ENCODE assay signal across 8 cellular contexts in the genomic region with DNA sequence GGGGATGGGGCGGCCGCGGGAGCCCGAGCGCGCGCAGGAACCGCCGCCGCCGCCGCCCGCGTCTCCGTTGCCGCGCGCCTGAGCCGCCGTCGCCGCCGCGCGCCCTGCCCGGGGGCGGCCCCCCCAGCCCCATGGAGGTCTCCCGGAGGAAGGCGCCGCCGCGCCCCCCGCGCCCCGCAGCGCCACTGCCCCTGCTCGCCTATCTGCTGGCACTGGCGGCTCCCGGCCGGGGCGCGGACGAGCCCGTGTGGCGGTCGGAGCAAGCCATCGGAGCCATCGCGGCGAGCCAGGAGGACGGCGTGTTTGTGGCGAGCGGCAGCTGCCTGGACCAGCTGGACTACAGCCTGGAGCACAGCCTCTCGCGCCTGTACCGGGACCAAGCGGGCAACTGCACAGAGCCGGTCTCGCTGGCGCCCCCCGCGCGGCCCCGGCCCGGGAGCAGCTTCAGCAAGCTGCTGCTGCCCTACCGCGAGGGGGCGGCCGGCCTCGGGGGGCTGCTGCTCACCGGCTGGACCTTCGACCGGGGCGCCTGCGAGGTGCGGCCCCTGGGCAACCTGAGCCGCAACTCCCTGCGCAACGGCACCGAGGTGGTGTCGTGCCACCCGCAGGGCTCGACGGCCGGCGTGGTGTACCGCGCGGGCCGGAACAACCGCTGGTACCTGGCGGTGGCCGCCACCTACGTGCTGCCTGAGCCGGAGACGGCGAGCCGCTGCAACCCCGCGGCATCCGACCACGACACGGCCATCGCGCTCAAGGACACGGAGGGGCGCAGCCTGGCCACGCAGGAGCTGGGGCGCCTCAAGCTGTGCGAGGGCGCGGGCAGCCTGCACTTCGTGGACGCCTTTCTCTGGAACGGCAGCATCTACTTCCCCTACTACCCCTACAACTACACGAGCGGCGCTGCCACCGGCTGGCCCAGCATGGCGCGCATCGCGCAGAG. TPM values are rescaled to one million over a fixed set of nuclear protein-coding genes. Genes with fewer than 3 reads are reported as not detected.
A peak's percentile ranks its signal among the peaks of the same experiment; 100 is the strongest.
DNase-seq lines count a peak whose midpoint lies in the region; ATAC-seq and TF ChIP-seq lines count a peak whose summit lies in the region.

No MANE protein-coding gene starts in this region.

- TF ChIP-seq CTCF in BJ (IDR thresholded peaks at IDR 0.05; ENCODE audit: insufficient read depth, low read depth, low read length) = 0 out of 2 replicates have a peak, but pooled peaks have one; percentile 10
- peak in 2 of 6 experiments; percentile 15 to 21 for TF ChIP-seq CTCF in adrenal gland (IDR thresholded peaks at IDR 0.05)
- peak; percentile 52 for TF ChIP-seq CTCF in hepatocyte (IDR thresholded peaks at IDR 0.05; ENCODE audit: poor library complexity)

- intact Hi-C loops in adrenal gland (cut with DNase I) = loop anchor here in 1 of 2 donors (10.0 kb wide), 1 partner anchor 286 kb away; no protein-coding TSS in a partner anchor

- DNase-seq in BJ (ENCODE audit: low read depth) (no peak), RPMI8226 (peak; percentile 73), adrenal gland (peak in 4 of 7 donors; percentile 31 to 61 (median 46)), hepatocyte (ENCODE audit: low spot score) (peak; percentile 79), NCI-H774 (lab: John Stamatoyannopoulos, UW) (no peak)

- no peaks in the 10 kb centered on the region for H4K20me1 ChIP-seq in hepatocyte (ENCODE audit: insufficient read depth, poor library complexity, severe bottlenecking)

- POLR2A ChIA-PET in BJ (lab: Charles Lee) = no interaction called here

- CTCF ChIA-PET in BJ (lab: Yijun Ruan, JAX) = interaction anchor here (0.5 to 2.1 kb wide), 11 partner anchors 13 to 386 kb away, joined by 3 to 8 read pairs (median 4); no protein-coding TSS in a partner anchor

- H3K4me1 ChIP-seq in adrenal gland (replicated peaks in 1 of 2) (peaks cover 0 to 4% of the 10 kb centered on the region in 2 donors), hepatocyte (ENCODE audit: insufficient read depth) (peaks cover 15% of the 10 kb centered on the region), skeletal muscle satellite cell (ENCODE audit: control insufficient read depth, insufficient read depth, low read length) (peaks cover 2% of the 10 kb centered on the region)

- H3K79me2 ChIP-seq in hepatocyte = peaks cover 8% of the 10 kb centered on the region

- H3K27me3 ChIP-seq in BJ (ENCODE audit: control insufficient read depth, insufficient read depth, low read length) = peaks cover 38% of the 10 kb centered on the region
- H3K27me3 ChIP-seq in adrenal gland = peaks cover 10% of the 10 kb centered on the region
- peaks cover 38% of the 10 kb centered on the region for H3K27me3 ChIP-seq in hepatocyte
- peaks cover 87% of the 10 kb centered on the region for H3K27me3 ChIP-seq in skeletal muscle satellite cell (ENCODE audit: control insufficient read depth, insufficient read depth, low read length)

- peak overlapping the region; percentile 94 for H3K4me2 ChIP-seq in hepatocyte
- H3K4me2 ChIP-seq in skeletal muscle satellite cell (ENCODE audit: low read length) = peak overlapping the region; percentile 79

- peak overlapping the region; percentile 50 for H3K4me3 ChIP-seq in BJ (ENCODE audit: low read depth, low read length)
- peak overlapping the region in 2 of 4 donors; percentile 38 to 72 for H3K4me3 ChIP-seq in adrenal gland
- peak overlapping the region; percentile 76 for H3K4me3 ChIP-seq in hepatocyte
- peak overlapping the region; percentile 60 for H3K4me3 ChIP-seq in skeletal muscle satellite cell (ENCODE audit: low read length)

- H3K9ac ChIP-seq in skeletal muscle satellite cell (ENCODE audit: low read depth, low read length) = no peak overlapping the region

- peak; percentile 32 for ATAC-seq in GM18909 (IDR thresholded peaks at IDR 0.05; ENCODE audit: poor library complexity, unreplicated experiment)
- peak; percentile 29 for ATAC-seq in HG03108 (IDR thresholded peaks at IDR 0.05; ENCODE audit: unreplicated experiment)

- WGBS in adrenal gland, 4 donors = 0 to 10% (median 1%) methylated on average over 2 to 124 of the region's 124 CpGs; no CpG with 5 or more reads in 1 of the 4 donors
- 2% methylated on average over 76 of the region's 124 CpGs for WGBS in hepatocyte (ENCODE audit: low lambda C conversion rate, missing lambda C conversion rate)

- H2AFZ ChIP-seq in hepatocyte = peak overlapping the region; percentile 78

- H3K9me3 ChIP-seq in adrenal gland (replicated peaks in 1 of 3) = no peaks in the 10 kb centered on the region
- H3K9me3 ChIP-seq in hepatocyte (ENCODE audit: low read depth) = no peaks in the 10 kb centered on the region
- H3K9me3 ChIP-seq in skeletal muscle satellite cell (replicated peaks; ENCODE audit: low read length) = no peaks in the 10 kb centered on the region

- H3K36me3 ChIP-seq in BJ (ENCODE audit: control insufficient read depth, insufficient read depth, low read length) (no peaks in the 10 kb centered on the region), adrenal gland (replicated peaks in 1 of 2) (no peaks in the 10 kb centered on the region), hepatocyte (replicated peaks; ENCODE audit: insufficient read depth, low read depth) (no peaks in the 10 kb centered on the region), skeletal muscle satellite cell (ENCODE audit: insufficient read depth, low read length) (no peaks in the 10 kb centered on the region)

- no peak for TF ChIP-seq POLR2A in adrenal gland (IDR thresholded peaks at IDR 0.05)

- no peaks in the 10 kb centered on the region for H3K9me2 ChIP-seq in hepatocyte (replicated peaks; ENCODE audit: insufficient read depth)

- peak overlapping the region in 2 of 5 donors; percentile 45 to 62 for H3K27ac ChIP-seq in adrenal gland
- H3K27ac ChIP-seq in hepatocyte = peak overlapping the region; percentile 83

RNA-seq across cellular contexts. Expression of gene PLXNC1, which starts 0.7 kb away (rescaled TPM):
- polyA plus RNA-seq in BJ (2011; rRNA removed) (2.2 and 3.4 TPM in 2 replicates), adrenal gland (10 to 100 TPM in 1 of 3 donors, 1 to 10 TPM in 2; 2.5 to 16.9 (median 4.3) TPM), hepatocyte (6.7 and 7.1 TPM in 2 replicates)
- polyA minus RNA-seq in BJ (2011; rRNA and poly(A)+ RNA removed) = 3.9 and 5.8 TPM in 2 replicates
- total RNA-seq in adrenal gland (10 to 100 TPM; 10.5 to 23.4 (median 13.2) TPM), hepatocyte (17.8 and 23.2 TPM in 2 replicates)
- 1.7 and 1.8 TPM in 2 replicates for total RNA-seq in skeletal muscle satellite cell (2012; rRNA removed)

Comparison
In these comparisons a context has a peak if more than half of its experiments do, and no peak if none do; other contexts are left out.
1. DNase-seq: peak in RPMI8226 (single experiment), adrenal gland (4 of 7) and hepatocyte (single experiment); none in BJ (single experiment) and NCI-H774 (single experiment).